Comparison of ENCODE assay signal across 1 cellular context in the genomic region with DNA sequence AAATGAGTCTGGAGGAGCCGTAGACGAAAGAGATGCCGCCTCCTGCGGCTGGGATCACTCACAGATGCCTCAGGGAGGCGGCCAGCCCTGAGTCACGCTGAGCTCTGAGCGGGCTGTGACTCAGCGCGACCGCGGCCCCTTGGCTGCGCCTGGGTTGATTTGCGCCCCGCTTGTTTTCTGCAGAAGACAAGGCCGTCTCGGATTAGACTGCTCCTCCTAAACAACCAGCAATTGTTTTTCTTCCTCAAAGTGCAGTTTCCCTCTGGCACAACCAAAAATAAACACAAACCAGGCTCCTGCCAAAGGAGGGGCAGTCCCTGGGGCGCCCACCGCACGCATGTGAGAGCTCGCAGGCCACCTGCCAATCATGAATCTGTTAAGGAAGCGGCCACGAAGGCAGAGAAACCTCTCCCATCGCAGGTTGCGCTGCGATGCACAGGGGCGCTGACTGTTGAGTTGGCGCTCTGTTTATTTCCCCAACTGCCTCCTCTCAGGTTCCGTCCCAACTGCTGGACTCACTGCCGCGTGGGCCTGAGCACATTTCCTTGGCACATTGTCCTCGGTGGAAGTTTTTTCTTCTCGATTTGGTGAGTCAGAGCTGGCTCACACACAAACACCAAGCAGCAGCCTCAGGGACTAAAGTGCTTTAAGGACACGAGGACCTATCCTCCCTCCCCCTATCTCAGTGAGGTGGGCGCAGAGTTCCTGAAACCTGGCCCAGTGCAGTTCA.
A peak's percentile ranks its signal among the peaks of the same experiment; 100 is the strongest.
TF ChIP-seq lines count a peak whose summit lies in the region.

No MANE protein-coding gene starts in this region.

TF ChIP-seq in SK-N-SH, 30 proteins besides CTCF, POLR2A, EP300 and RAD21 (continued from another document):
- TF ChIP-seq REST (IDR thresholded peaks at IDR 0.05; ENCODE audit: low read depth, low read length) = no peak
- no peak for TF ChIP-seq FOXM1 (IDR thresholded peaks at IDR 0.05; ENCODE audit: low read depth)
- TF ChIP-seq USF2 (IDR thresholded peaks at IDR 0.05; ENCODE audit: borderline replicate concordance, low read depth, low read length) = no peak
- TF ChIP-seq RCOR1 (IDR thresholded peaks at IDR 0.05; ENCODE audit: low read length) = no peak
- no peak for TF ChIP-seq TAF1 (IDR thresholded peaks at IDR 0.05; ENCODE audit: borderline replicate concordance, low read depth, low read length)
- TF ChIP-seq POLR2AphosphoS5 (IDR thresholded peaks at IDR 0.05; ENCODE audit: low read depth, low read length) = no peak
- TF ChIP-seq GABPA (IDR thresholded peaks at IDR 0.05; ENCODE audit: low read depth) = no peak
- no peak for TF ChIP-seq GATA2 (CRISPR knock-in tag; IDR thresholded peaks at IDR 0.05)
- peak; percentile 16; the same call in 1 of the 2 replicates for TF ChIP-seq JUND (IDR thresholded peaks at IDR 0.05)
- TF ChIP-seq MEF2A (IDR thresholded peaks at IDR 0.05; ENCODE audit: borderline replicate concordance, low read depth) = no peak
- no peak for TF ChIP-seq CHD2 (IDR thresholded peaks at IDR 0.05; ENCODE audit: low read length, partially characterized antibody)
- TF ChIP-seq TCF12 (IDR thresholded peaks at IDR 0.05) = peak; percentile 54
- TF ChIP-seq IRF3 (IDR thresholded peaks at IDR 0.05; ENCODE audit: low read depth, low read length) = no peak
TF ChIP-seq in SK-N-SH: peak in this region for 8.
